Comparison of ENCODE assay signal across 6 cellular contexts in genomic region chr19:36128392-36128736, GRCh38. TPM values are rescaled to one million over a fixed set of nuclear protein-coding genes. Genes with fewer than 3 reads are reported as not detected.
DNase-seq lines count a peak whose midpoint lies in the region; ATAC-seq, FAIRE-seq and TF ChIP-seq lines count a peak whose summit lies in the region.

No MANE protein-coding gene starts in this region.

- ATAC-seq in HG03571 (IDR thresholded peaks at IDR 0.05; ENCODE audit: unreplicated experiment): peak; percentile 9

- H4K20me1 ChIP-seq in osteoblast (ENCODE audit: insufficient read depth, low read length): no peaks in the 10 kb centered on the region

- H3K27me3 ChIP-seq in bronchial epithelial cell (ENCODE audit: control insufficient read depth, insufficient read depth, low read length) (no peaks in the 10 kb centered on the region), osteoblast (ENCODE audit: insufficient read depth, low read length) (no peaks in the 10 kb centered on the region)

- peak overlapping the region; percentile 91 for H3K4me2 ChIP-seq in osteoblast (ENCODE audit: insufficient read depth, low read length)

- DNase-seq in AML-193 (lab: John Stamatoyannopoulos, UW) (peak; percentile 57 to 70), bronchial epithelial cell (ENCODE audit: low read depth) (no peak), osteoblast (ENCODE audit: insufficient read length, low spot score, missing footprints) (no peak), GM19239 (ENCODE audit: insufficient read length, low spot score) (no peak)
- DNase-seq in stimulated activated CD4-positive, alpha-beta T cell treated with anti-CD3 and anti-CD28 coated beads, Interleukin-2, amount 100 ng/mL, for 48 hours: no peak

- H3K79me2 ChIP-seq in osteoblast (ENCODE audit: insufficient read depth, low read length): no peaks in the 10 kb centered on the region

- H3K4me3 ChIP-seq in bronchial epithelial cell (ENCODE audit: low read depth, low read length) (peak overlapping the region; percentile 35), osteoblast (ENCODE audit: insufficient read depth, low read length) (peak overlapping the region; percentile 62)

- peaks cover 5% of the 10 kb centered on the region for H3K36me3 ChIP-seq in bronchial epithelial cell (ENCODE audit: control insufficient read depth, insufficient read depth, low read length)
- H3K36me3 ChIP-seq in osteoblast (ENCODE audit: insufficient read depth, low read length): peaks cover 19% of the 10 kb centered on the region

- H3K9me3 ChIP-seq in osteoblast (ENCODE audit: low read depth, low read length): no peaks in the 10 kb centered on the region

- FAIRE-seq in bronchial epithelial cell (lab: Jason Lieb, UNC): no peak
- FAIRE-seq in GM19239 (lab: Jason Lieb, UNC): no peak

- TF ChIP-seq CTCF in bronchial epithelial cell (IDR thresholded peaks at IDR 0.05; ENCODE audit: insufficient read depth, low read length, severe bottlenecking) (no peak), osteoblast (IDR thresholded peaks at IDR 0.05; ENCODE audit: extremely low read depth, low read depth, low read length) (no peak)

- peaks cover 10% of the 10 kb centered on the region for H3K4me1 ChIP-seq in osteoblast (ENCODE audit: insufficient read depth, low read length)

- H3K27ac ChIP-seq in osteoblast (ENCODE audit: low read depth, low read length): peak overlapping the region; percentile 46

- H2AFZ ChIP-seq in osteoblast (ENCODE audit: low read length): peak overlapping the region; percentile 93

RNA-seq across cellular contexts. Expression of gene CAPNS1, which starts 11.5 kb away (rescaled TPM):
- total RNA-seq in bronchial epithelial cell (240 and 418 TPM in 2 replicates), osteoblast (400 and 420 TPM in 2 replicates)

RNA-seq across cellular contexts. Expression of gene TBCB, which starts 13.1 kb away (rescaled TPM):
- total RNA-seq in bronchial epithelial cell (132 and 152 TPM in 2 replicates), osteoblast (126 and 136 TPM in 2 replicates)

RNA-seq across cellular contexts. Expression of gene POLR2I, which starts 13.7 kb away (rescaled TPM):
- total RNA-seq in bronchial epithelial cell (68.2 and 107 TPM in 2 replicates), osteoblast (22.4 and 33.6 TPM in 2 replicates)

RNA-seq across cellular contexts. Expression of gene OVOL3, which starts 17.4 kb away (rescaled TPM):
- total RNA-seq in bronchial epithelial cell (not detected in 2 replicates), osteoblast (not detected in 2 replicates)

RNA-seq across cellular contexts. Expression of gene COX7A1, which starts 23.9 kb away (rescaled TPM):
- total RNA-seq in bronchial epithelial cell: 0.64 and 1.6 TPM in 2 replicates
- 8.3 and 13.6 TPM in 2 replicates for total RNA-seq in osteoblast

Comparison
In these comparisons a context has a peak if more than half of its experiments do, and no peak if none do; other contexts are left out.
1. DNase-seq: peak in AML-193 (2 of 2); none in bronchial epithelial cell (single experiment), osteoblast (single experiment), GM19239 (single experiment) and stimulated activated CD4-positive, alpha-beta T cell treated with anti-CD3 and anti-CD28 coated beads, Interleukin-2, amount 100 ng/mL, for 48 hours (0 of 2).